ENCODE assay signal across 8 cellular contexts in genomic region chr18:59268722-59269562, GRCh38. TPM values are rescaled to one million over a fixed set of nuclear protein-coding genes. Genes with fewer than 3 reads are reported as not detected.
DNase-seq lines count a peak whose midpoint lies in the region; ATAC-seq lines count a peak whose summit lies in the region.

No MANE protein-coding gene starts in this region.

- H3K9me3 Mint-ChIP-seq in dendritic cell treated with granulocyte-macrophage colony-stimulating factor and Interleukin-4, amounts not matched to agents 40 ng/mL and 50 ng/mL, for 4 days = no peaks in the 10 kb centered on the region
- H3K9me3 Mint-ChIP-seq in natural killer cell treated with Interleukin-12 subunit alpha and Interleukin-12 subunit beta and Interleukin-15 and Interleukin-18, amount 100 ng/mL, for 72 hours = no peaks in the 10 kb centered on the region

- intact Hi-C loops in dendritic cell treated with granulocyte-macrophage colony-stimulating factor and Interleukin-4, amounts not matched to agents 40 ng/mL and 50 ng/mL, for 4 days (cut with micrococcal nuclease) = no loop called here
- intact Hi-C loops in head of caudate nucleus (cut with DNase I) = no loop called here

- H3K27ac Mint-ChIP-seq in dendritic cell treated with granulocyte-macrophage colony-stimulating factor and Interleukin-4, amounts not matched to agents 40 ng/mL and 50 ng/mL, for 4 days = no peak overlapping the region
- no peak overlapping the region for H3K27ac Mint-ChIP-seq in natural killer cell treated with Interleukin-12 subunit alpha and Interleukin-12 subunit beta and Interleukin-15 and Interleukin-18, amount 100 ng/mL, for 72 hours

- H3K4me1 Mint-ChIP-seq in dendritic cell treated with granulocyte-macrophage colony-stimulating factor and Interleukin-4, amounts not matched to agents 40 ng/mL and 50 ng/mL, for 4 days (ENCODE audit: low read depth) = peaks cover 30% of the 10 kb centered on the region
- peaks cover 6 to 8% of the 10 kb centered on the region in 2 donors for H3K4me1 Mint-ChIP-seq in natural killer cell treated with Interleukin-12 subunit alpha and Interleukin-12 subunit beta and Interleukin-15 and Interleukin-18, amount 100 ng/mL, for 72 hours (ENCODE audit: low read depth in 2 of 2)

- H3K4me3 Mint-ChIP-seq in dendritic cell treated with granulocyte-macrophage colony-stimulating factor and Interleukin-4, amounts not matched to agents 40 ng/mL and 50 ng/mL, for 4 days = peak overlapping the region; percentile 43
- H3K4me3 Mint-ChIP-seq in natural killer cell treated with Interleukin-12 subunit alpha and Interleukin-12 subunit beta and Interleukin-15 and Interleukin-18, amount 100 ng/mL, for 72 hours = peak overlapping the region; percentile 67

- H3K27me3 Mint-ChIP-seq in dendritic cell treated with granulocyte-macrophage colony-stimulating factor and Interleukin-4, amounts not matched to agents 40 ng/mL and 50 ng/mL, for 4 days = peaks cover 91% of the 10 kb centered on the region
- peaks cover 56 to 63% of the 10 kb centered on the region in 2 donors for H3K27me3 Mint-ChIP-seq in natural killer cell treated with Interleukin-12 subunit alpha and Interleukin-12 subunit beta and Interleukin-15 and Interleukin-18, amount 100 ng/mL, for 72 hours

- DNase-seq in Caki2 (ENCODE audit: low read depth) = peak; percentile 30
- DNase-seq in NOMO-1 treated with DMSO at 0.1 percent for 48 hours (lab: John Stamatoyannopoulos, UW; ENCODE audit: unreplicated experiment) = peak; percentile 36
- no peak for DNase-seq in natural killer cell treated with Interleukin-12 subunit alpha and Interleukin-12 subunit beta and Interleukin-15 and Interleukin-18, amount 100 ng/mL, for 72 hours (ENCODE audit: low spot score)
- no peak for DNase-seq in head of caudate nucleus
- DNase-seq in nucleus accumbens (lab: John Stamatoyannopoulos, UW) = no peak

- H3K36me3 Mint-ChIP-seq in dendritic cell treated with granulocyte-macrophage colony-stimulating factor and Interleukin-4, amounts not matched to agents 40 ng/mL and 50 ng/mL, for 4 days (ENCODE audit: low read depth) = no peaks in the 10 kb centered on the region
- H3K36me3 Mint-ChIP-seq in natural killer cell treated with Interleukin-12 subunit alpha and Interleukin-12 subunit beta and Interleukin-15 and Interleukin-18, amount 100 ng/mL, for 72 hours = peaks cover 6% of the 10 kb centered on the region

- in situ Hi-C loops in Caki2 (cut with HindIII; ENCODE audit: low pct_unique_long_range_greater_than_20kb, low sequenced_read_pairs) = no loop called here

- ATAC-seq in GM21619 (IDR thresholded peaks at IDR 0.05; ENCODE audit: unreplicated experiment) (peak; percentile 37), HG03025 (IDR thresholded peaks at IDR 0.05; ENCODE audit: low FRiP score, unreplicated experiment) (no peak)
- peak; percentile 45 to 73 for ATAC-seq in natural killer cell treated with Interleukin-12 subunit alpha and Interleukin-12 subunit beta and Interleukin-15 and Interleukin-18, amount 100 ng/mL, for 72 hours

RNA-seq across cellular contexts. Expression of gene RAX, which starts 4.3 kb away (rescaled TPM):
- not detected in 2 replicates for total RNA-seq in Caki2 (2014; rRNA removed; shearing (Covaris generic); ENCODE audit: low replicate concordance)
- not detected for total RNA-seq in natural killer cell treated with Interleukin-12 subunit alpha and Interleukin-12 subunit beta and Interleukin-15 and Interleukin-18, amount 100 ng/mL, for 72 hours

RNA-seq across cellular contexts. Expression of gene GRP, which starts 49.0 kb away (rescaled TPM):
- total RNA-seq in Caki2 (2014; rRNA removed; shearing (Covaris generic); ENCODE audit: low replicate concordance) = not detected in 2 replicates
- total RNA-seq in natural killer cell treated with Interleukin-12 subunit alpha and Interleukin-12 subunit beta and Interleukin-15 and Interleukin-18, amount 100 ng/mL, for 72 hours = not detected

RNA-seq across cellular contexts. Expression of gene CPLX4, which starts 49.5 kb away (rescaled TPM):
- not detected in 2 replicates for total RNA-seq in Caki2 (2014; rRNA removed; shearing (Covaris generic); ENCODE audit: low replicate concordance)
- not detected for total RNA-seq in natural killer cell treated with Interleukin-12 subunit alpha and Interleukin-12 subunit beta and Interleukin-15 and Interleukin-18, amount 100 ng/mL, for 72 hours

Comparison
In these comparisons a context has a peak if more than half of its experiments do, and no peak if none do; other contexts are left out.
1. DNase-seq: peak in Caki2 (single experiment) and NOMO-1 treated with DMSO at 0.1 percent for 48 hours (single experiment); none in natural killer cell treated with Interleukin-12 subunit alpha and Interleukin-12 subunit beta and Interleukin-15 and Interleukin-18, amount 100 ng/mL, for 72 hours (single experiment), head of caudate nucleus (0 of 42) and nucleus accumbens (0 of 56).